In the genomic region with DNA sequence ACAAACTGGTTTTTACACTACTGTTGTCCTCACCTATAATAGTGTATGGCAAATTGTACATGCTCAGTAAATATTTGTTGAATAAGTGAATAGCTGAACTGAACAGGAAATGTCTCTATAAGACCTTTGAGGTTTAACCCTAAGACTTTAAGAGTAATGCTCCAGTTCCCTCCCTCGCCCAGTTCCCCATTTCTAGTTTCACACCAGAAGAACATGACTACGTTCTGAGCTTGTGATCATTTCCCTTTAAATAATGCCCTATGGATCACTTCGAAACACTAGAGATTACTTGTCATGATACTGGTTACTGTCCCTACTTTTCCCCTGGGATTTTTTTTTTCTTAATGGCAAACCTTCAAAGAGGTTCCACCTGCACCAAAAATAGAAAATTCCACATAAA, we compare ENCODE assay signal across 8 cellular contexts.
DNase-seq lines count a peak whose midpoint lies in the region; ATAC-seq and TF ChIP-seq lines count a peak whose summit lies in the region.
"Had no signal": no experiment of that assay in that cellular context is flagged by ENCODE, and none has a peak within 500 bp of the region (broad histone marks: within the 10 kb centered on the region; RNA-seq: fewer than 3 reads in every experiment).

No MANE protein-coding gene starts in this region.

- H3K27me3 ChIP-seq in left lung, result no peaks in the 10 kb centered on the region

- no peaks in the 10 kb centered on the region for H3K36me3 ChIP-seq in left lung

- peaks cover 37% of the 10 kb centered on the region for H3K9me3 Mint-ChIP-seq in T-helper 2 cell treated with Interferon-gamma antibody and Interleukin-4, amounts not matched to agents 5 μg/mL and 100 μg/mL, for 36 hours

- H3K36me3 Mint-ChIP-seq in T-helper 2 cell treated with Interferon-gamma antibody and Interleukin-4, amounts not matched to agents 5 μg/mL and 100 μg/mL, for 36 hours (ENCODE audit: low read depth), result no peaks in the 10 kb centered on the region

- no peak overlapping the region for H3K27ac ChIP-seq in left lung

- ATAC-seq in HG02610 (IDR thresholded peaks at IDR 0.05; ENCODE audit: unreplicated experiment), result peak; percentile 82
- peak; percentile 86 for ATAC-seq in HG03460 (IDR thresholded peaks at IDR 0.05; ENCODE audit: unreplicated experiment)
- ATAC-seq in left lung, result no peak

- H3K4me1 ChIP-seq in left lung, result no peaks in the 10 kb centered on the region

- H3K4me3 ChIP-seq in choroid plexus epithelial cell (ENCODE audit: low read depth, low read length), result no peak overlapping the region
- H3K4me3 ChIP-seq in left lung, result no peak overlapping the region

- intact Hi-C loops in left lung (cut with DNase I), result no loop called here

- H3K9me3 ChIP-seq in left lung, result peaks cover 0 to 17% of the 10 kb centered on the region in 2 donors

- no peak overlapping the region for H3K4me3 Mint-ChIP-seq in T-helper 2 cell treated with Interferon-gamma antibody and Interleukin-4, amounts not matched to agents 5 μg/mL and 100 μg/mL, for 36 hours

- H3K27ac Mint-ChIP-seq in T-helper 2 cell treated with Interferon-gamma antibody and Interleukin-4, amounts not matched to agents 5 μg/mL and 100 μg/mL, for 36 hours, result no peak overlapping the region

- TF ChIP-seq CTCF in choroid plexus epithelial cell (conservative IDR thresholded peaks at IDR 0.05; ENCODE audit: low read depth, low read length) (no peak), left lung (IDR thresholded peaks at IDR 0.05) (no peak)

- no peaks in the 10 kb centered on the region for H3K4me1 Mint-ChIP-seq in T-helper 2 cell treated with Interferon-gamma antibody and Interleukin-4, amounts not matched to agents 5 μg/mL and 100 μg/mL, for 36 hours (ENCODE audit: low read depth)

- H3K27me3 Mint-ChIP-seq in T-helper 2 cell treated with Interferon-gamma antibody and Interleukin-4, amounts not matched to agents 5 μg/mL and 100 μg/mL, for 36 hours (ENCODE audit: low read depth), result no peaks in the 10 kb centered on the region

- peak; percentile 22 for DNase-seq in GM19238 (ENCODE audit: insufficient read length, low spot score)
- peak; percentile 35 for DNase-seq in choroid plexus epithelial cell (ENCODE audit: low read depth)
- DNase-seq in left lung, result no peak
- no peak for DNase-seq in foreskin melanocyte
- no peak for DNase-seq in T-helper 2 cell treated with Interferon-gamma antibody and Interleukin-4, amounts not matched to agents 5 μg/mL and 100 μg/mL, for 36 hours (ENCODE audit: low spot score)
- DNase-seq: activated gamma-delta T cell treated with Interleukin-2 at 50 U/mL for 16 hours had no signal

Comparison
In these comparisons a context has a peak if more than half of its experiments do, and no peak if none do; other contexts are left out.
1. DNase-seq: peak in GM19238 (single experiment) and choroid plexus epithelial cell (single experiment); none in left lung (0 of 2), foreskin melanocyte (single experiment) and T-helper 2 cell treated with Interferon-gamma antibody and Interleukin-4, amounts not matched to agents 5 μg/mL and 100 μg/mL, for 36 hours (single experiment).